ENCODE assay signal across 14 cellular contexts in the genomic region with DNA sequence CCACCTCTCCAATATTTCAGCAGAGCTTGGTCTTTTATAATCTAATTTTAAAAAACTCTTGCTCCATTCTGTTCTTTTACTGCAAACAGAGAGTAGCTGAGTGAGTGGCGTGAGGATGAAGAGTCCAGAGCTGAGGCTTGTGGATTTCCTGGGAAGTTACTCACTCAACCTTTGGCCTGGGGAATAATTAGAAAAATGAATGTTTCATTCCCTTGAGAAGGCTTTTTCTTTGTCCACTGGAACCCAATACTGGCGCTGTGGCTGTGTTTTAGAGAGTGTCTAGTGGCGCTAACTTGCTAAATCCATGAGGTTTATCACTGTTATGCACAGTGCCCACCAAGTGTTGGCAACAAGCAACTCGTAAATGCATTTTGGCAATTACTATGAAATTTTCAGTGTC.
DNase-seq lines count a peak whose midpoint lies in the region; ATAC-seq and TF ChIP-seq lines count a peak whose summit lies in the region.
"Had no signal": no experiment of that assay in that cellular context is flagged by ENCODE, and none has a peak within 500 bp of the region (broad histone marks: within the 10 kb centered on the region; RNA-seq: fewer than 3 reads in every experiment).

No MANE protein-coding gene starts in this region.

- no peak overlapping the region for H3K18ac ChIP-seq in H9 (ENCODE audit: insufficient read length, low read depth, low read length)

- H3K36me3 Mint-ChIP-seq in H9 (ENCODE audit: insufficient read depth in 1 of 3, low read depth in 3 of 3): no peaks in the 10 kb centered on the region; a peak in 1 of 7 replicates
- H3K36me3 Mint-ChIP-seq: CD4-positive, CD25-positive, alpha-beta regulatory T cell; mesothelial cell of epicardium had no signal

- peak overlapping the region; percentile 94 for H2AFZ ChIP-seq in H9 (ENCODE audit: low read length)

- no peak overlapping the region for H3T11ph ChIP-seq in H9 (ENCODE audit: low read length)

- H3K9me3 ChIP-seq in H9 (ENCODE audit: control insufficient read depth, low read depth, low read length): no peaks in the 10 kb centered on the region
- no peaks in the 10 kb centered on the region for H3K9me3 ChIP-seq in mucosa of descending colon
- H3K9me3 ChIP-seq: body of pancreas, stomach had no signal

- H3K4me1 Mint-ChIP-seq in H9: peaks cover 12 to 13% of the 10 kb centered on the region in 2 experiments

- no peak overlapping the region for H2BK5ac ChIP-seq in H9 (ENCODE audit: insufficient read length, low read length)

- H3K9ac ChIP-seq in H9 (ENCODE audit: extremely low read depth, insufficient read length, low read length): no peak overlapping the region

- no peak overlapping the region for H3K4ac ChIP-seq in H9 (ENCODE audit: low read depth, low read length)

- H3K4me3 Mint-ChIP-seq in H9: peak overlapping the region in 1 of 2 experiments; percentile 35; a peak in 1 of 5 replicates
- H3K4me3 Mint-ChIP-seq: activated T-cell treated with anti-CD3 and anti-CD28 coated beads, Interleukin-2, amount 50 U/mL, for 24 hours; CD4-positive, CD25-positive, alpha-beta regulatory T cell; T-helper 1 cell treated with Interleukin-12 subunit alpha and Interleukin-12 subunit beta and Interleukin-4 antibody, amounts not matched to agents 30 μg/mL and 1 μg/mL, for 36 hours had no signal

- H3K4me3 ChIP-seq in AG09309 (ENCODE audit: control insufficient read depth, low read depth, low read length) (peak overlapping the region; percentile 27), mucosa of descending colon (no peak overlapping the region)
- H3K4me3 ChIP-seq: body of pancreas, stomach had no signal

- DNase-seq in AG09309 (ENCODE audit: low read depth) (peak; percentile 71), H9 (no peak), astrocyte of the hippocampus (ENCODE audit: low read depth, low spot score) (peak; percentile 37), kidney glomerular epithelial cell (lab: John Stamatoyannopoulos, UW) (peak; percentile 1), mucosa of descending colon (no peak), cerebellar nuclear complex (lab: John Stamatoyannopoulos, UW) (no peak), NOMO-1 treated with DMSO at 0.1 percent for 48 hours (lab: John Stamatoyannopoulos, UW; ENCODE audit: unreplicated experiment) (no peak)

- no peaks in the 10 kb centered on the region for H3K9me3 Mint-ChIP-seq in H9
- H3K9me3 Mint-ChIP-seq: activated T-cell treated with anti-CD3 and anti-CD28 coated beads, Interleukin-2, amount 50 U/mL, for 24 hours; CD4-positive, CD25-positive, alpha-beta regulatory T cell; mesothelial cell of epicardium; T-helper 1 cell treated with Interleukin-12 subunit alpha and Interleukin-12 subunit beta and Interleukin-4 antibody, amounts not matched to agents 30 μg/mL and 1 μg/mL, for 36 hours had no signal

- H3K79me2 ChIP-seq in H9 (ENCODE audit: insufficient read depth, low read length): no peaks in the 10 kb centered on the region

- no CpG with 5 or more reads among the region's 4 CpGs for WGBS in H9 (ENCODE audit: extremely low coverage, insufficient read length, low lambda C conversion rate)

- no peak overlapping the region for H2AK5ac ChIP-seq in H9 (ENCODE audit: insufficient read length, low read length)

- H4K20me1 ChIP-seq in H9 (ENCODE audit: control insufficient read depth, insufficient read depth, insufficient read length): no peaks in the 10 kb centered on the region

- H4K5ac ChIP-seq in H9 (ENCODE audit: insufficient read length, low read depth, low read length): no peak overlapping the region

- no peak overlapping the region for H3K27ac ChIP-seq in H9 (ENCODE audit: insufficient read length, low read depth, low read length)
- H3K27ac ChIP-seq: body of pancreas, stomach had no signal

- H3K27me3 ChIP-seq in H9 (ENCODE audit: insufficient read depth, low read length): no peaks in the 10 kb centered on the region
- H3K27me3 ChIP-seq: body of pancreas, stomach had no signal

- H3K27ac Mint-ChIP-seq in H9: no peak overlapping the region
- H3K27ac Mint-ChIP-seq: mesothelial cell of epicardium had no signal

- no peak overlapping the region for H4K8ac ChIP-seq in H9 (replicated peaks; ENCODE audit: insufficient read length, low read depth, low read length)

- H3K79me1 ChIP-seq in H9 (ENCODE audit: insufficient read depth, low read depth, low read length, poor library complexity, severe bottlenecking): no peaks in the 10 kb centered on the region

- H4K91ac ChIP-seq in H9 (ENCODE audit: insufficient read length, low read depth, low read length): no peak overlapping the region

- no peak overlapping the region for H2BK20ac ChIP-seq in H9 (ENCODE audit: low read depth, low read length, poor library complexity, severe bottlenecking)

- no peak overlapping the region for H2BK12ac ChIP-seq in H9 (ENCODE audit: insufficient read length, low read depth, low read length)

- H3K23ac ChIP-seq in H9 (ENCODE audit: insufficient read length, low read depth, low read length): no peak overlapping the region

- H3K36me3 ChIP-seq in mucosa of descending colon (ENCODE audit: low read depth): no peaks in the 10 kb centered on the region
- H3K36me3 ChIP-seq: stomach had no signal

- TF ChIP-seq CTCF in AG09309 (IDR thresholded peaks at IDR 0.05; ENCODE audit: control insufficient read depth, insufficient read depth, low read depth, low read length, missing control alignments): peak; percentile 27
- no peak for TF ChIP-seq CTCF in H9 (conservative IDR thresholded peaks at IDR 0.05)
- no peak for TF ChIP-seq CTCF in mucosa of descending colon (IDR thresholded peaks at IDR 0.05)

- no peak overlapping the region for H2BK120ac ChIP-seq in H9 (ENCODE audit: low read depth, low read length, poor library complexity, severe bottlenecking)

- H2BK15ac ChIP-seq in H9 (ENCODE audit: low read depth, low read length): no peak overlapping the region

- no peak overlapping the region for H3K14ac ChIP-seq in H9 (ENCODE audit: insufficient read depth, low read length)

- ATAC-seq in mucosa of descending colon: no peak
- ATAC-seq in HG03159 (IDR thresholded peaks at IDR 0.05; ENCODE audit: unreplicated experiment): no peak

- H3K27me3 Mint-ChIP-seq in H9 (ENCODE audit: low read depth): no peaks in the 10 kb centered on the region
- H3K27me3 Mint-ChIP-seq: activated T-cell treated with anti-CD3 and anti-CD28 coated beads, Interleukin-2, amount 50 U/mL, for 24 hours; CD4-positive, CD25-positive, alpha-beta regulatory T cell had no signal

- H3K56ac ChIP-seq in H9 (ENCODE audit: insufficient read length, low read depth, low read length): no peak overlapping the region

- H3K23me2 ChIP-seq in H9 (ENCODE audit: insufficient read length, low read depth, low read length, poor library complexity, severe bottlenecking): no peaks in the 10 kb centered on the region

- peaks cover 2% of the 10 kb centered on the region; the same call in 1 of the 2 replicates for H3K4me1 ChIP-seq in H9 (ENCODE audit: insufficient read depth, low read length)
- H3K4me1 ChIP-seq in mucosa of descending colon (ENCODE audit: low read depth): no peaks in the 10 kb centered on the region

- intact Hi-C loops in mucosa of descending colon (cut with DNase I, micrococcal nuclease): loop anchor here (5.0 to 10.0 kb wide), 3 partner anchors 331 to 734 kb away; no protein-coding TSS in a partner anchor

- no peak overlapping the region for H3K4me2 ChIP-seq in H9 (ENCODE audit: insufficient read depth, insufficient read length, low read length)

Comparison
In these comparisons a context has a peak if more than half of its experiments do, and no peak if none do; other contexts are left out.
1. DNase-seq: peak in AG09309 (single experiment), astrocyte of the hippocampus (single experiment) and kidney glomerular epithelial cell (single experiment); none in H9 (single experiment), mucosa of descending colon (0 of 3), cerebellar nuclear complex (0 of 2) and NOMO-1 treated with DMSO at 0.1 percent for 48 hours (single experiment).